Comparison of ENCODE assay signal across 12 cellular contexts in the genomic region with DNA sequence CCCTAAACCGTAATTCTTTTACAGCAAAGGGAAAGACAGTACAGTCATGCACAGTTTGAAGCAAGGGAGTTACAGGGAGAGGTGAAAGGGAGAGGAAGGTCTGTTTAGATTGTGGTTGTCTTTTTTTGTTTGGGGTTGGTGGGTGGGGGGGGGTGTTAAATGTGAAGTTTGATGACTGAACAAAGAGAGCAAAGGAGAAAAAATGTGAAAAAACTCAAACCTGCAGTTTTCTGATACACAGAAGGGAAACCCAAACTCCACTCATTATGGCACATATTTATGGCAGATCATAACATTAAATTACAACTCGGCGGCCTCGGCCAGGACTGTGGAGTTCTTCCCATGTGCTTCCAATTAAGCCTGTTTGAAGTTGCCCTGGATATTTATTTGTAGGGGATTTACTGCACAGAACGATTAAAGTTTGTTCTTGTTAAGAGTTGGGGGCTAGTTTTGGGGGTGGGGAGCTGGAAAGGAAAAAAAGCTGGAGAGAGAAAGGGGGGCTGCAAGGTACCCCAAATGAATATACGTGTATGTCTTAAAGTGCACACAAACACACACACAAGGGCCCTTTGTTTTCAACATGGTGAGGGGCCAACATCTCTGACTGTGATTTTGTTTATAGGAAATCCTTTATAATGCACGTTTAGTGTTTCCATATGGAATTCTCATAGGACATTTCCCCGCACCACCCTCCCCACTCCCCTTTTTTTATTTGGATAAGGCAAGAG. TPM values are rescaled to one million over a fixed set of nuclear protein-coding genes. Genes with fewer than 3 reads are reported as not detected.
DNase-seq lines count a peak whose midpoint lies in the region; ATAC-seq and TF ChIP-seq lines count a peak whose summit lies in the region.
"Had no signal": no experiment of that assay in that cellular context is flagged by ENCODE, and none has a peak within 500 bp of the region (broad histone marks: within the 10 kb centered on the region; RNA-seq: fewer than 3 reads in every experiment).

No MANE protein-coding gene starts in this region.

- peak overlapping the region; percentile 53 for H3K27ac Mint-ChIP-seq in neural progenitor cell
- H3K27ac Mint-ChIP-seq in activated CD4-positive, alpha-beta memory T cell treated with anti-CD3 and anti-CD28 coated beads for 36 hours = no peak overlapping the region

- H3K4me1 ChIP-seq in neural progenitor cell (peaks cover 16% of the 10 kb centered on the region), thyroid gland (no peaks in the 10 kb centered on the region)
- H3K4me1 ChIP-seq: colonic mucosa had no signal

- H3K4me3 ChIP-seq in AG04450 (ENCODE audit: low read depth, low read length) (peak overlapping the region; percentile 27; the same call in 1 of the 2 replicates), HFF-Myc (replicated peaks; ENCODE audit: low read depth, low read length) (peak overlapping the region; percentile 8), coronary artery (peak overlapping the region; percentile 12), neural progenitor cell (no peak overlapping the region), thyroid gland (replicated peaks in 1 of 3) (no peak overlapping the region)
- H3K4me3 ChIP-seq: colonic mucosa had no signal

- H3K79me2 ChIP-seq in neural progenitor cell (ENCODE audit: low read depth) = no peaks in the 10 kb centered on the region

- intact Hi-C loops in activated CD4-positive, alpha-beta memory T cell treated with anti-CD3 and anti-CD28 coated beads for 36 hours (cut with micrococcal nuclease) = no loop called here
- intact Hi-C loops in thyroid gland (cut with DNase I) = no loop called here

- H3K9me3 ChIP-seq in AG04450 (ENCODE audit: control insufficient read depth, insufficient read depth, low read length) = no peaks in the 10 kb centered on the region; the same call in none of the 2 replicates
- no peaks in the 10 kb centered on the region for H3K9me3 ChIP-seq in neural progenitor cell (ENCODE audit: low read depth)
- no peaks in the 10 kb centered on the region for H3K9me3 ChIP-seq in thyroid gland
- H3K9me3 ChIP-seq: colonic mucosa had no signal

- peak overlapping the region; percentile 56 for H3K4me2 ChIP-seq in neural progenitor cell

- CTCF ChIA-PET in AG04450 (lab: Charles Lee) = interaction anchor here (0.9 to 2.3 kb wide), 4 partner anchors 20 to 76 kb away, joined by 3 to 10 read pairs (median 6); no protein-coding TSS in a partner anchor
- CTCF ChIA-PET in activated CD4-positive, alpha-beta memory T cell treated with anti-CD3 and anti-CD28 coated beads for 36 hours (lab: Charles Lee) = no interaction called here

- no peaks in the 10 kb centered on the region for H3F3A ChIP-seq in neural progenitor cell (ENCODE audit: low read depth)

- DNase-seq in AG04450 (ENCODE audit: low read depth, low spot score) (peak; percentile 57), HFF-Myc (ENCODE audit: extremely low read depth, low read depth) (peak; percentile 76), coronary artery (ENCODE audit: low spot score) (no peak), neural progenitor cell (ENCODE audit: low spot score) (no peak), thyroid gland (no peak)
- DNase-seq in activated CD4-positive, alpha-beta memory T cell treated with anti-CD3 and anti-CD28 coated beads for 36 hours = no peak
- DNase-seq in effector CD8-positive, alpha-beta T cell (lab: John Stamatoyannopoulos, UW) = no peak
- DNase-seq: activated CD4-positive, alpha-beta T cell treated with anti-CD3 and anti-CD28 coated beads for 4 hours; colonic mucosa; NCI-H526 treated with DMSO at 0.1 percent for 48 hours had no signal

- TF ChIP-seq POLR2A in thyroid gland (IDR thresholded peaks at IDR 0.05) = no peak

- peaks cover 29% of the 10 kb centered on the region for H3K4me1 Mint-ChIP-seq in neural progenitor cell
- H3K4me1 Mint-ChIP-seq in activated CD4-positive, alpha-beta memory T cell treated with anti-CD3 and anti-CD28 coated beads for 36 hours (ENCODE audit: low read depth) = no peaks in the 10 kb centered on the region

- no peaks in the 10 kb centered on the region for H3K27me3 ChIP-seq in AG04450 (ENCODE audit: control insufficient read depth, insufficient read depth, low read length)
- no peaks in the 10 kb centered on the region for H3K27me3 ChIP-seq in neural progenitor cell
- no peaks in the 10 kb centered on the region for H3K27me3 ChIP-seq in thyroid gland
- H3K27me3 ChIP-seq: colonic mucosa had no signal

- H3K36me3 ChIP-seq in neural progenitor cell = no peaks in the 10 kb centered on the region
- H3K36me3 ChIP-seq in thyroid gland = no peaks in the 10 kb centered on the region
- H3K36me3 ChIP-seq: colonic mucosa had no signal

- H3K9me3 Mint-ChIP-seq in neural progenitor cell = peaks cover under 1% of the 10 kb centered on the region
- H3K9me3 Mint-ChIP-seq in activated CD4-positive, alpha-beta memory T cell treated with anti-CD3 and anti-CD28 coated beads for 36 hours = no peaks in the 10 kb centered on the region

- POLR2A ChIA-PET in AG04450 (lab: Yijun Ruan, JAX) = interaction anchor here (0.6 kb wide), 1 partner anchor 128 kb away, joined by 3 read pairs; no protein-coding TSS in a partner anchor
- POLR2A ChIA-PET in activated CD4-positive, alpha-beta memory T cell treated with anti-CD3 and anti-CD28 coated beads for 36 hours (lab: Charles Lee) = no interaction called here

- no peak overlapping the region for H3K4me3 Mint-ChIP-seq in neural progenitor cell
- H3K4me3 Mint-ChIP-seq in activated CD4-positive, alpha-beta memory T cell treated with anti-CD3 and anti-CD28 coated beads for 36 hours = no peak overlapping the region

- H3K36me3 Mint-ChIP-seq in neural progenitor cell = no peaks in the 10 kb centered on the region
- no peaks in the 10 kb centered on the region for H3K36me3 Mint-ChIP-seq in activated CD4-positive, alpha-beta memory T cell treated with anti-CD3 and anti-CD28 coated beads for 36 hours

- no peaks in the 10 kb centered on the region for H4K20me1 ChIP-seq in neural progenitor cell (ENCODE audit: low read depth)

- H3K27me3 Mint-ChIP-seq in neural progenitor cell (ENCODE audit: insufficient read depth, low read depth) = peaks cover 3% of the 10 kb centered on the region
- peaks cover 1% of the 10 kb centered on the region for H3K27me3 Mint-ChIP-seq in activated CD4-positive, alpha-beta memory T cell treated with anti-CD3 and anti-CD28 coated beads for 36 hours

- no peak overlapping the region for H2AFZ ChIP-seq in neural progenitor cell (replicated peaks)

- ATAC-seq in GM19455 (IDR thresholded peaks at IDR 0.05; ENCODE audit: unreplicated experiment) = no peak

- 61 to 65% methylated on average over 8 of the region's 8 CpGs for WGBS in thyroid gland, 2 donors

- no peak for TF ChIP-seq CTCF in AG04450 (IDR thresholded peaks at IDR 0.05; ENCODE audit: low read depth, low read length)
- TF ChIP-seq CTCF in HFF-Myc (IDR thresholded peaks at IDR 0.05; ENCODE audit: low read depth, low read length, missing control alignments) = no peak
- no peak for TF ChIP-seq CTCF in coronary artery (IDR thresholded peaks at IDR 0.05)
- no peak for TF ChIP-seq CTCF in neural progenitor cell (IDR thresholded peaks at IDR 0.05)
- TF ChIP-seq CTCF in thyroid gland (IDR thresholded peaks at IDR 0.05) = no peak

- H3K27ac ChIP-seq in AG04450 (ENCODE audit: low read depth, low read length) (peak overlapping the region; percentile 97), coronary artery (peak overlapping the region in 1 of 2 donors; percentile 1), neural progenitor cell (no peak overlapping the region), thyroid gland (no peak overlapping the region)
- H3K27ac ChIP-seq: C4-2B, colonic mucosa had no signal

- no peak overlapping the region for H3K9ac ChIP-seq in neural progenitor cell

RNA-seq across cellular contexts. Expression of a gene that starts 26.3 kb away (rescaled TPM):
- polyA plus RNA-seq in AG04450 (2011; rRNA removed) = not detected in 2 replicates
- not detected in 2 replicates for polyA minus RNA-seq in AG04450 (2011; rRNA and poly(A)+ RNA removed)
- total RNA-seq in neural progenitor cell (ENCODE audit: low replicate concordance) = 0.06 and 0.37 TPM in 2 replicates
- total RNA-seq in activated CD4-positive, alpha-beta memory T cell treated with anti-CD3 and anti-CD28 coated beads for 36 hours = under 1 TPM; 0.05 to 0.10 TPM
- total RNA-seq in thyroid gland = 1 to 10 TPM in 2 of 4 donors, under 1 TPM in 1, not detected in 1; 0.78 to 2.1 (median 2.1) TPM
- total RNA-seq: colonic mucosa had no signal

Comparison
In these comparisons a context has a peak if more than half of its experiments do, and no peak if none do; other contexts are left out.
1. DNase-seq: peak in AG04450 (single experiment) and HFF-Myc (single experiment); none in coronary artery (single experiment), neural progenitor cell (single experiment), activated CD4-positive, alpha-beta memory T cell treated with anti-CD3 and anti-CD28 coated beads for 36 hours (single experiment), effector CD8-positive, alpha-beta T cell (single experiment) and thyroid gland (0 of 2).
2. H3K4me3 ChIP-seq: peak in AG04450 (single experiment), HFF-Myc (single experiment) and coronary artery (single experiment); none in neural progenitor cell (single experiment) and thyroid gland (0 of 3).